ENCODE assay signal across 8 cellular contexts in genomic region chr10:102674566-102674965, GRCh38. TPM values are rescaled to one million over a fixed set of nuclear protein-coding genes. Genes with fewer than 3 reads are reported as not detected.
A peak's percentile ranks its signal among the peaks of the same experiment; 100 is the strongest.
DNase-seq lines count a peak whose midpoint lies in the region; ATAC-seq, FAIRE-seq and TF ChIP-seq lines count a peak whose summit lies in the region.

No MANE protein-coding gene starts in this region.

- H3K4me3 ChIP-seq in dorsolateral prefrontal cortex = peak overlapping the region in 58 of 59 donors; percentile 11 to 69 (median 45)

- TF ChIP-seq CTCF in dorsolateral prefrontal cortex (IDR thresholded peaks at IDR 0.05 in 54 of 56, conservative IDR thresholded peaks at IDR 0.05 in 2 of 56; ENCODE audit: low read depth in 1 of 56, partially characterized antibody in 56 of 56) (peak in 1 of 56 donors; percentile 11), natural killer cell (IDR thresholded peaks at IDR 0.05) (no peak)

- no peak for FAIRE-seq in HTR-8/SVneo (lab: Jason Lieb, UNC)

- H3K36me3 Mint-ChIP-seq in stimulated activated naive CD8-positive, alpha-beta T cell treated with anti-CD3 and anti-CD28 coated beads, Interleukin-15, Interleukin-2, amounts not matched to agents 100 ng/mL and 50 ng/mL, for 24 hours (ENCODE audit: low read depth) = no peaks in the 10 kb centered on the region
- no peaks in the 10 kb centered on the region for H3K36me3 Mint-ChIP-seq in natural killer cell

- no peak for ATAC-seq in stimulated activated naive CD8-positive, alpha-beta T cell treated with anti-CD3 and anti-CD28 coated beads, Interleukin-15, Interleukin-2, amounts not matched to agents 100 U/mL and 50 U/mL, for 24 hours
- ATAC-seq in natural killer cell = peak in 2 of 3 donors; percentile 13 to 16
- no peak for ATAC-seq in GM21390 (IDR thresholded peaks at IDR 0.05; ENCODE audit: unreplicated experiment)
- ATAC-seq in HG03159 (IDR thresholded peaks at IDR 0.05; ENCODE audit: unreplicated experiment) = no peak

- peak overlapping the region; percentile 64 to 96 (median 90) for H3K27ac ChIP-seq in dorsolateral prefrontal cortex

- DNase-seq in stimulated activated naive CD8-positive, alpha-beta T cell treated with anti-CD3 and anti-CD28 coated beads, Interleukin-15, Interleukin-2, amounts not matched to agents 100 U/mL and 50 U/mL, for 24 hours = no peak
- DNase-seq in dorsolateral prefrontal cortex = peak in 3 of 10 donors; percentile 6 to 22 (median 9)
- no peak for DNase-seq in natural killer cell
- DNase-seq in activated effector memory CD4-positive, alpha-beta T cell treated with Interleukin-2 at 50 U/mL for 16 hours = no peak
- no peak for DNase-seq in HTR-8/SVneo (ENCODE audit: insufficient read length, low spot score)

- intact Hi-C loops in dorsolateral prefrontal cortex (cut with DNase I) = no loop called here
- intact Hi-C loops in natural killer cell (cut with micrococcal nuclease) = loop anchor here (2.0 kb wide), 2 partner anchors 14 to 28 kb away; no protein-coding TSS in a partner anchor

- H3K27me3 Mint-ChIP-seq in stimulated activated naive CD8-positive, alpha-beta T cell treated with anti-CD3 and anti-CD28 coated beads, Interleukin-15, Interleukin-2, amounts not matched to agents 100 ng/mL and 50 ng/mL, for 24 hours = no peaks in the 10 kb centered on the region
- H3K27me3 Mint-ChIP-seq in natural killer cell (ENCODE audit: low read depth in 2 of 2) = no peaks in the 10 kb centered on the region

- H3K4me3 Mint-ChIP-seq in stimulated activated naive CD8-positive, alpha-beta T cell treated with anti-CD3 and anti-CD28 coated beads, Interleukin-15, Interleukin-2, amounts not matched to agents 100 ng/mL and 50 ng/mL, for 24 hours = peak overlapping the region; percentile 80
- peak overlapping the region; percentile 72 for H3K4me3 Mint-ChIP-seq in natural killer cell

- H3K27ac Mint-ChIP-seq in stimulated activated naive CD8-positive, alpha-beta T cell treated with anti-CD3 and anti-CD28 coated beads, Interleukin-15, Interleukin-2, amounts not matched to agents 100 ng/mL and 50 ng/mL, for 24 hours = no peak overlapping the region
- peak overlapping the region; percentile 85 for H3K27ac Mint-ChIP-seq in natural killer cell

- no peaks in the 10 kb centered on the region for H3K27me3 ChIP-seq in dorsolateral prefrontal cortex

- no peaks in the 10 kb centered on the region for H3K9me3 Mint-ChIP-seq in stimulated activated naive CD8-positive, alpha-beta T cell treated with anti-CD3 and anti-CD28 coated beads, Interleukin-15, Interleukin-2, amounts not matched to agents 100 ng/mL and 50 ng/mL, for 24 hours
- H3K9me3 Mint-ChIP-seq in natural killer cell = no peaks in the 10 kb centered on the region

- peaks cover 39% of the 10 kb centered on the region for H3K4me1 Mint-ChIP-seq in stimulated activated naive CD8-positive, alpha-beta T cell treated with anti-CD3 and anti-CD28 coated beads, Interleukin-15, Interleukin-2, amounts not matched to agents 100 ng/mL and 50 ng/mL, for 24 hours (ENCODE audit: low read depth)
- peaks cover 34 to 45% of the 10 kb centered on the region in 2 donors for H3K4me1 Mint-ChIP-seq in natural killer cell

RNA-seq across cellular contexts. Expression of gene TRIM8, which starts 30.3 kb away (rescaled TPM):
- total RNA-seq in dorsolateral prefrontal cortex (100 to 1,000 TPM in 118 of 120 experiments, 10 to 100 TPM in 2; 95.2 to 308 (median 133) TPM), natural killer cell (10 to 100 TPM; 81.9 to 87.8 (median 86.2) TPM)

RNA-seq across cellular contexts. Expression of gene ARL3, which starts 39.6 kb away (rescaled TPM):
- total RNA-seq in dorsolateral prefrontal cortex (10 to 100 TPM; 16.6 to 45.7 (median 35.4) TPM), natural killer cell (1 to 10 TPM; 1.4 to 1.7 (median 1.5) TPM)

RNA-seq across cellular contexts. Expression of gene SFXN2, which starts 39.9 kb away (rescaled TPM):
- total RNA-seq in dorsolateral prefrontal cortex (10 to 100 TPM in 34 of 120 experiments, 1 to 10 TPM in 86; 3.3 to 14.5 (median 8.6) TPM), natural killer cell (1 to 10 TPM; 4.8 to 8.0 (median 5.1) TPM)

Comparison
In these comparisons a context has a peak if more than half of its experiments do, and no peak if none do; other contexts are left out.
1. ATAC-seq: peak in natural killer cell (2 of 3); none in stimulated activated naive CD8-positive, alpha-beta T cell treated with anti-CD3 and anti-CD28 coated beads, Interleukin-15, Interleukin-2, amounts not matched to agents 100 U/mL and 50 U/mL, for 24 hours (single experiment), GM21390 (single experiment) and HG03159 (single experiment).
2. RNA of gene ARL3, which starts 39.6 kb away (total RNA-seq): 16.6 to 45.7 TPM in dorsolateral prefrontal cortex; 1.4 to 1.7 TPM in natural killer cell; every median in the first group is over 4 times any median in the second.